Comparison of ENCODE assay signal across 10 cellular contexts in the genomic region with DNA sequence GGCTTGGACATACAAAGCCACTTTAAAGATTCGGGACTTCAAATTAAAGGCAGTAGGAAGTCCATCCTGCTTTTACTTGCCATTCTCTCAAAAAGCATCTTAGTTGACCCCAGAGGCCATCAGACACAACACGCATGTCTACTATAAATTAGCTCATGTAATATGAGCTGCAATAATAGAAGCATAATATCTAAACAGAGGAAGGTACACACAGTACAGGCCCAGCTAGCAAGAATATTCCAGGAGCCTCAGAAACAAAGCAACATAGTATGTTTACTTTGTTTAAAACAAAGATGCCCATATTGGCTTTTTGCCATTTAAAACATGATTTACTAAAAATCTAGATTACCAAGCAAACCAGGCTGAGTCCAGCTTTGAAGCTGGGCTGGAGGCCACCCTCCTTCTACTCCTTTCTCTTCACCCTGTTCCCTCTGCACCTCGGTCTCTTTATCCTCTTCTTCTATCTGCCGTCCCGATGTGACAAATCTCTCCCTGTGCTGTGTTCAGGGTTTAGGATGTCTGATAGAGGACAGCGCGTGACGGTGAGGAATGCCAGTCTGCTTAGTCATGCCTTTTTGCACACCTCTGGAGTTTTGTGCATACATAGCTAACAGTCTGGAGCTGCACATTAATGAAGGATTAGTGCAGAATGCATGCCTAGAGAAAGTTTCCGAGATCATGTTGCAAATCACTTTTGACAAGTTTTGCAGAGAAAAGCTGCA. TPM values are rescaled to one million over a fixed set of nuclear protein-coding genes. Genes with fewer than 3 reads are reported as not detected.
DNase-seq lines count a peak whose midpoint lies in the region; ATAC-seq and TF ChIP-seq lines count a peak whose summit lies in the region.
"Had no signal": no experiment of that assay in that cellular context is flagged by ENCODE, and none has a peak within 500 bp of the region (broad histone marks: within the 10 kb centered on the region; RNA-seq: fewer than 3 reads in every experiment).

No MANE protein-coding gene starts in this region.

- H3K36me3 ChIP-seq in PC-3 (ENCODE audit: low read depth, low read length), result no peaks in the 10 kb centered on the region
- no peaks in the 10 kb centered on the region for H3K36me3 ChIP-seq in esophagus muscularis mucosa

- H3K9me3 Mint-ChIP-seq in nephron progenitor cell, result no peaks in the 10 kb centered on the region
- H3K9me3 Mint-ChIP-seq: CD8-positive, alpha-beta memory T cell had no signal

- peak overlapping the region; percentile 96 for H3K27ac Mint-ChIP-seq in nephron progenitor cell
- H3K27ac Mint-ChIP-seq: CD8-positive, alpha-beta memory T cell; T-helper 17 cell had no signal

- 51% methylated on average over 9 of the region's 9 CpGs for WGBS in esophagus muscularis mucosa

- H3K4me1 ChIP-seq in PC-3 (ENCODE audit: insufficient read depth, low read length), result no peaks in the 10 kb centered on the region
- peaks cover 32 to 54% (median 34%) of the 10 kb centered on the region in 4 donors for H3K4me1 ChIP-seq in esophagus muscularis mucosa

- TF ChIP-seq EP300 in esophagus muscularis mucosa (IDR thresholded peaks at IDR 0.05), result no peak

- intact Hi-C loops in PC-3 (cut with micrococcal nuclease), result no loop called here
- intact Hi-C loops in esophagus muscularis mucosa (cut with DNase I), result no loop called here

- H3K27me3 Mint-ChIP-seq in nephron progenitor cell (ENCODE audit: low read depth, poor library complexity), result no peaks in the 10 kb centered on the region

- no peak for TF ChIP-seq CTCF in PC-3 (conservative IDR thresholded peaks at IDR 0.05; ENCODE audit: low read depth, low read length)
- TF ChIP-seq CTCF in esophagus muscularis mucosa (IDR thresholded peaks at IDR 0.05), result no peak
- TF ChIP-seq CTCF in nephron progenitor cell (IDR thresholded peaks at IDR 0.05), result no peak

- CTCF ChIA-PET in PC-3 (lab: Charles Lee), result no interaction called here

- H3K27me3 ChIP-seq in PC-3 (ENCODE audit: low read length) (no peaks in the 10 kb centered on the region), esophagus muscularis mucosa (no peaks in the 10 kb centered on the region)

- H3K4me3 ChIP-seq in PC-3 (ENCODE audit: low read length) (no peak overlapping the region), esophagus muscularis mucosa (no peak overlapping the region)

- peaks cover 20% of the 10 kb centered on the region for H3K4me1 Mint-ChIP-seq in nephron progenitor cell
- H3K4me1 Mint-ChIP-seq: CD8-positive, alpha-beta memory T cell; T-helper 17 cell had no signal

- no peaks in the 10 kb centered on the region for H3K36me3 Mint-ChIP-seq in nephron progenitor cell (ENCODE audit: low read depth)
- H3K36me3 Mint-ChIP-seq: CD8-positive, alpha-beta memory T cell had no signal

- H3K9me3 ChIP-seq in PC-3 (ENCODE audit: low read length) (no peaks in the 10 kb centered on the region), esophagus muscularis mucosa (no peaks in the 10 kb centered on the region)

- H4K20me1 ChIP-seq in PC-3 (ENCODE audit: low read length), result no peaks in the 10 kb centered on the region

- BruUV-seq in PC-3 (replicated peaks; lab: Mats Ljungman, UMichigan), result no TSS peak

- H3K4me2 ChIP-seq in PC-3 (ENCODE audit: low read length), result peak overlapping the region; percentile 31; the same call in 1 of the 2 replicates

- no peaks in the 10 kb centered on the region for H3F3A ChIP-seq in PC-3 (ENCODE audit: low read length, unreplicated experiment)

- H3K27ac ChIP-seq in PC-3 (ENCODE audit: low read length) (no peak overlapping the region), esophagus muscularis mucosa (replicated peaks in 1 of 4) (peak overlapping the region; percentile 11 to 25 (median 20))

- H3K9ac ChIP-seq in PC-3 (ENCODE audit: low read length), result no peak overlapping the region

- H3K9me2 ChIP-seq in PC-3 (replicated peaks; ENCODE audit: low read length), result no peaks in the 10 kb centered on the region

- DNase-seq in DMS153 (lab: John Stamatoyannopoulos, UW) (peak; percentile 11), PC-3 (peak; percentile 34), esophagus muscularis mucosa (ENCODE audit: extremely low spot score) (no peak), nephron progenitor cell (no peak), HuH-7 (ENCODE audit: low spot score) (no peak), GDM1 (lab: John Stamatoyannopoulos, UW) (no peak), HUDEP-2 (lab: John Stamatoyannopoulos, UW; ENCODE audit: unreplicated experiment in 76 of 76) (no peak)
- DNase-seq in activated CD4-positive, CD25-positive, alpha-beta regulatory T cell (lab: John Stamatoyannopoulos, UW), result no peak
- DNase-seq: CD8-positive, alpha-beta memory T cell; T-helper 17 cell had no signal

- no peaks in the 10 kb centered on the region for H3K79me2 ChIP-seq in PC-3 (ENCODE audit: low read length)

- H3K4me3 Mint-ChIP-seq in nephron progenitor cell, result no peak overlapping the region
- H3K4me3 Mint-ChIP-seq: CD8-positive, alpha-beta memory T cell; T-helper 17 cell had no signal

- peak; percentile 76 for ATAC-seq in PC-3
- ATAC-seq: T-helper 17 cell had no signal

- no peak for TF ChIP-seq POLR2A in esophagus muscularis mucosa (IDR thresholded peaks at IDR 0.05; ENCODE audit: low read depth)

- no peak overlapping the region for H2AFZ ChIP-seq in PC-3 (ENCODE audit: low read length)

- POLR2A ChIA-PET in PC-3 (lab: Charles Lee; ENCODE audit: unreplicated experiment), result no interaction called here

RNA-seq across cellular contexts. Expression of gene DTNA, which starts 28.2 kb away (rescaled TPM):
- total RNA-seq in PC-3 (2014; rRNA removed), result 7.8 and 11.6 TPM in 2 replicates
- total RNA-seq in esophagus muscularis mucosa, result 100 to 1,000 TPM; 189 to 284 (median 242) TPM
- total RNA-seq: CD8-positive, alpha-beta memory T cell; T-helper 17 cell had no signal

Comparison
In these comparisons a context has a peak if more than half of its experiments do, and no peak if none do; other contexts are left out.
1. DNase-seq: peak in DMS153 (single experiment) and PC-3 (single experiment); none in esophagus muscularis mucosa (single experiment), nephron progenitor cell (single experiment), HuH-7 (single experiment), GDM1 (single experiment), activated CD4-positive, CD25-positive, alpha-beta regulatory T cell (0 of 4) and HUDEP-2 (0 of 76).
2. RNA of gene DTNA, which starts 28.2 kb away (total RNA-seq): 189 to 284 TPM in esophagus muscularis mucosa; 7.8 to 11.6 TPM in PC-3; every median in the first group is over 10 times any median in the second.